ENCODE assay signal across 1 cellular context in the genomic region with DNA sequence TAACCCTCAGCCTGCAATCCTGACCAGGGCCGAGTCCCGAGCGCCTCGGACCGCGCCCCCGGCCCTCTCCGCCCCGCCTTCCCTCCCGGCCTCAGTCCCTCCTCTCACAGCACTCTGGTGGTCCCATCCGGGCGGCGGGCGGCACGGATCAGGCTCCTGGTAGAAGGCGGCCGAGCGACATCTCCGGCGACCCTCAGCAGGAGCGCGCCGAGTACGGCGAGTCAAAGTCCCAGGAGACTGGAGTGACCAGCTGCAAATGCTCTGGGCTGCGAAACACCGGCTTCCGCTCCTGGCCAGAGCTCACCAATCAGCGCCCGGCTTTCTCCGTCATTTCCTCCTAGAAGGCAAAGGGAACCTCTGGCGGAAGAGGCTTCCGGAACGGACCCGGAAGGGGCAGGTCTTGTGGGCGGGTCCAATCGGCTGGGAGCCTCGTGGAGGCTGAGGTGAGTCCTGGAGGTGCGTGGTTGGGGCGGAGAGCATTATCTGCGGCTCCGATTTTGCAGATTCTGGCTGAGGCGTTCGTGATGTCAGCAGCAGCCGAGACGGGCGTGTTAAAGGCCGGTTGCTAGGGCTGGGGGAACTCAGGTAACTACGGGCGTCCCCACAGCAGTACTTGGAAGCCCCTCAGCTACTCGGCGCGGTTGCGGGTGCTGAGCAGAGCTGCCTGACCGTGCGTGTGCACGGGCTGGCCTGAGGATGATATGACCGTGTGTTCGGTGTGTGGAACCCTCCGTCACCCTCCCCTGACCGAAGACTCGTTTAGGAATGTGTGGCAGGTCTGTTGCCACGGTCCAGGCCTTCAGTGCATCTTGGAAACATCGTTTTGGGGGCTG.
TF ChIP-seq lines count a peak whose summit lies in the region.

A gene with protein sequence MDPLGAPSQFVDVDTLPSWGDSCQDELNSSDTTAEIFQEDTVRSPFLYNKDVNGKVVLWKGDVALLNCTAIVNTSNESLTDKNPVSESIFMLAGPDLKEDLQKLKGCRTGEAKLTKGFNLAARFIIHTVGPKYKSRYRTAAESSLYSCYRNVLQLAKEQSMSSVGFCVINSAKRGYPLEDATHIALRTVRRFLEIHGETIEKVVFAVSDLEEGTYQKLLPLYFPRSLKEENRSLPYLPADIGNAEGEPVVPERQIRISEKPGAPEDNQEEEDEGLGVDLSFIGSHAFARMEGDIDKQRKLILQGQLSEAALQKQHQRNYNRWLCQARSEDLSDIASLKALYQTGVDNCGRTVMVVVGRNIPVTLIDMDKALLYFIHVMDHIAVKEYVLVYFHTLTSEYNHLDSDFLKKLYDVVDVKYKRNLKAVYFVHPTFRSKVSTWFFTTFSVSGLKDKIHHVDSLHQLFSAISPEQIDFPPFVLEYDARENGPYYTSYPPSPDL (minus strand): TSS at position 282 of the 833 bp plus-strand sequence. CDS start 9,264 bp downstream, outside the sequence.
A gene (plus strand): TSS at position 400 of the 833 bp plus-strand sequence. CDS start 3,581 bp downstream, outside the sequence.

TF ChIP-seq in K562, 482 proteins besides CTCF, POLR2A, EP300 and RAD21 (continued from another document and continues in another):
- TF ChIP-seq, protein P1, sequence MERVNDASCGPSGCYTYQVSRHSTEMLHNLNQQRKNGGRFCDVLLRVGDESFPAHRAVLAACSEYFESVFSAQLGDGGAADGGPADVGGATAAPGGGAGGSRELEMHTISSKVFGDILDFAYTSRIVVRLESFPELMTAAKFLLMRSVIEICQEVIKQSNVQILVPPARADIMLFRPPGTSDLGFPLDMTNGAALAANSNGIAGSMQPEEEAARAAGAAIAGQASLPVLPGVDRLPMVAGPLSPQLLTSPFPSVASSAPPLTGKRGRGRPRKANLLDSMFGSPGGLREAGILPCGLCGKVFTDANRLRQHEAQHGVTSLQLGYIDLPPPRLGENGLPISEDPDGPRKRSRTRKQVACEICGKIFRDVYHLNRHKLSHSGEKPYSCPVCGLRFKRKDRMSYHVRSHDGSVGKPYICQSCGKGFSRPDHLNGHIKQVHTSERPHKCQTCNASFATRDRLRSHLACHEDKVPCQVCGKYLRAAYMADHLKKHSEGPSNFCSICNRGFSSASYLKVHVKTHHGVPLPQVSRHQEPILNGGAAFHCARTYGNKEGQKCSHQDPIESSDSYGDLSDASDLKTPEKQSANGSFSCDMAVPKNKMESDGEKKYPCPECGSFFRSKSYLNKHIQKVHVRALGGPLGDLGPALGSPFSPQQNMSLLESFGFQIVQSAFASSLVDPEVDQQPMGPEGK (CRISPR knock-in tag; IDR thresholded peaks at IDR 0.05; ENCODE audit: borderline replicate concordance): no peak
- TF ChIP-seq, protein P2, sequence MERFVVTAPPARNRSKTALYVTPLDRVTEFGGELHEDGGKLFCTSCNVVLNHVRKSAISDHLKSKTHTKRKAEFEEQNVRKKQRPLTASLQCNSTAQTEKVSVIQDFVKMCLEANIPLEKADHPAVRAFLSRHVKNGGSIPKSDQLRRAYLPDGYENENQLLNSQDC (CRISPR knock-in tag; IDR thresholded peaks at IDR 0.05): no peak
- TF ChIP-seq KLF13 (tag; IDR thresholded peaks at IDR 0.05; ENCODE audit: borderline replicate concordance, low read depth): 0 out of 2 replicates have a peak, but pooled peaks have one; percentile 41
- peak; percentile 78 for TF ChIP-seq LCOR (CRISPR knock-in tag; IDR thresholded peaks at IDR 0.05)
- TF ChIP-seq RBM39 (optimal IDR thresholded peaks at IDR 0.05; ENCODE audit: low read depth, low read length): no peak
- peak; percentile 8; the same call in 1 of the 2 replicates for TF ChIP-seq RB1 (IDR thresholded peaks at IDR 0.05; ENCODE audit: low read depth)
- TF ChIP-seq SMARCC2 (IDR thresholded peaks at IDR 0.05; ENCODE audit: low read depth): no peak
- TF ChIP-seq ZNF431 (CRISPR knock-in tag; IDR thresholded peaks at IDR 0.05): 0 out of 2 replicates have a peak, but pooled peaks have one; percentile 10
- TF ChIP-seq, protein P3, sequence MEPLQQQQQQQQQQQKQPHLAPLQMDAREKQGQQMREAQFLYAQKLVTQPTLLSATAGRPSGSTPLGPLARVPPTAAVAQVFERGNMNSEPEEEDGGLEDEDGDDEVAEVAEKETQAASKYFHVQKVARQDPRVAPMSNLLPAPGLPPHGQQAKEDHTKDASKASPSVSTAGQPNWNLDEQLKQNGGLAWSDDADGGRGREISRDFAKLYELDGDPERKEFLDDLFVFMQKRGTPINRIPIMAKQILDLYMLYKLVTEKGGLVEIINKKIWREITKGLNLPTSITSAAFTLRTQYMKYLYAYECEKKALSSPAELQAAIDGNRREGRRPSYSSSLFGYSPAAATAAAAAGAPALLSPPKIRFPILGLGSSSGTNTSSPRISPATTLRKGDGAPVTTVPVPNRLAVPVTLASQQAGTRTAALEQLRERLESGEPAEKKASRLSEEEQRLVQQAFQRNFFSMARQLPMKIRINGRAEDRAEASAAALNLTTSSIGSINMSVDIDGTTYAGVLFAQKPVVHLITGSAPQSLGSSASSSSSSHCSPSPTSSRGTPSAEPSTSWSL (CRISPR knock-in tag; IDR thresholded peaks at IDR 0.05; ENCODE audit: borderline replicate concordance): no peak
- TF ChIP-seq POLR2B (IDR thresholded peaks at IDR 0.05; ENCODE audit: low read depth, partially characterized antibody): peak; percentile 77
- TF ChIP-seq FOXK1 (CRISPR knock-in tag; IDR thresholded peaks at IDR 0.05; ENCODE audit: borderline replicate concordance): 0 out of 2 replicates have a peak, but pooled peaks have one; percentile 17
- TF ChIP-seq HCFC1 (IDR thresholded peaks at IDR 0.05; ENCODE audit: low read depth, low read length): peak; percentile 80
- TF ChIP-seq, protein P4, sequence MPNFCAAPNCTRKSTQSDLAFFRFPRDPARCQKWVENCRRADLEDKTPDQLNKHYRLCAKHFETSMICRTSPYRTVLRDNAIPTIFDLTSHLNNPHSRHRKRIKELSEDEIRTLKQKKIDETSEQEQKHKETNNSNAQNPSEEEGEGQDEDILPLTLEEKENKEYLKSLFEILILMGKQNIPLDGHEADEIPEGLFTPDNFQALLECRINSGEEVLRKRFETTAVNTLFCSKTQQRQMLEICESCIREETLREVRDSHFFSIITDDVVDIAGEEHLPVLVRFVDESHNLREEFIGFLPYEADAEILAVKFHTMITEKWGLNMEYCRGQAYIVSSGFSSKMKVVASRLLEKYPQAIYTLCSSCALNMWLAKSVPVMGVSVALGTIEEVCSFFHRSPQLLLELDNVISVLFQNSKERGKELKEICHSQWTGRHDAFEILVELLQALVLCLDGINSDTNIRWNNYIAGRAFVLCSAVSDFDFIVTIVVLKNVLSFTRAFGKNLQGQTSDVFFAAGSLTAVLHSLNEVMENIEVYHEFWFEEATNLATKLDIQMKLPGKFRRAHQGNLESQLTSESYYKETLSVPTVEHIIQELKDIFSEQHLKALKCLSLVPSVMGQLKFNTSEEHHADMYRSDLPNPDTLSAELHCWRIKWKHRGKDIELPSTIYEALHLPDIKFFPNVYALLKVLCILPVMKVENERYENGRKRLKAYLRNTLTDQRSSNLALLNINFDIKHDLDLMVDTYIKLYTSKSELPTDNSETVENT (CRISPR knock-in tag; IDR thresholded peaks at IDR 0.05): no peak
- TF ChIP-seq, protein P5, sequence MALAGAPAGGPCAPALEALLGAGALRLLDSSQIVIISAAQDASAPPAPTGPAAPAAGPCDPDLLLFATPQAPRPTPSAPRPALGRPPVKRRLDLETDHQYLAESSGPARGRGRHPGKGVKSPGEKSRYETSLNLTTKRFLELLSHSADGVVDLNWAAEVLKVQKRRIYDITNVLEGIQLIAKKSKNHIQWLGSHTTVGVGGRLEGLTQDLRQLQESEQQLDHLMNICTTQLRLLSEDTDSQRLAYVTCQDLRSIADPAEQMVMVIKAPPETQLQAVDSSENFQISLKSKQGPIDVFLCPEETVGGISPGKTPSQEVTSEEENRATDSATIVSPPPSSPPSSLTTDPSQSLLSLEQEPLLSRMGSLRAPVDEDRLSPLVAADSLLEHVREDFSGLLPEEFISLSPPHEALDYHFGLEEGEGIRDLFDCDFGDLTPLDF (CRISPR knock-in tag; IDR thresholded peaks at IDR 0.05): peak; percentile 47; the same call in 1 of the 2 replicates
- peak; percentile 96 for TF ChIP-seq CREM (IDR thresholded peaks at IDR 0.05; ENCODE audit: low read depth)
- no peak for TF ChIP-seq MED1 (CRISPR knock-in tag; IDR thresholded peaks at IDR 0.05; ENCODE audit: borderline replicate concordance)
- TF ChIP-seq ZNF436 (CRISPR knock-in tag; IDR thresholded peaks at IDR 0.05): no peak
- TF ChIP-seq KDM5B (IDR thresholded peaks at IDR 0.05; ENCODE audit: insufficient replicate concordance, low read depth, low read length): peak; percentile 89
- TF ChIP-seq, protein P6, sequence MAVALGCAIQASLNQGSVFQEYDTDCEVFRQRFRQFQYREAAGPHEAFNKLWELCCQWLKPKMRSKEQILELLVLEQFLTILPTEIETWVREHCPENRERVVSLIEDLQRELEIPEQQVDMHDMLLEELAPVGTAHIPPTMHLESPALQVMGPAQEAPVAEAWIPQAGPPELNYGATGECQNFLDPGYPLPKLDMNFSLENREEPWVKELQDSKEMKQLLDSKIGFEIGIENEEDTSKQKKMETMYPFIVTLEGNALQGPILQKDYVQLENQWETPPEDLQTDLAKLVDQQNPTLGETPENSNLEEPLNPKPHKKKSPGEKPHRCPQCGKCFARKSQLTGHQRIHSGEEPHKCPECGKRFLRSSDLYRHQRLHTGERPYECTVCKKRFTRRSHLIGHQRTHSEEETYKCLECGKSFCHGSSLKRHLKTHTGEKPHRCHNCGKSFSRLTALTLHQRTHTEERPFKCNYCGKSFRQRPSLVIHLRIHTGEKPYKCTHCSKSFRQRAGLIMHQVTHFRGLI (CRISPR knock-in tag; IDR thresholded peaks at IDR 0.05): no peak
- TF ChIP-seq MTA1 (IDR thresholded peaks at IDR 0.05; ENCODE audit: borderline replicate concordance): no peak
- TF ChIP-seq, protein P7, sequence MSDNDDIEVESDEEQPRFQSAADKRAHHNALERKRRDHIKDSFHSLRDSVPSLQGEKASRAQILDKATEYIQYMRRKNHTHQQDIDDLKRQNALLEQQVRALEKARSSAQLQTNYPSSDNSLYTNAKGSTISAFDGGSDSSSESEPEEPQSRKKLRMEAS (CRISPR knock-in tag; IDR thresholded peaks at IDR 0.05): peak; percentile 87
- peak; percentile 95 for TF ChIP-seq MXI1 (IDR thresholded peaks at IDR 0.05; ENCODE audit: low read depth, low read length)
- TF ChIP-seq FOXK2 (conservative IDR thresholded peaks at IDR 0.05 in 1 of 2, IDR thresholded peaks at IDR 0.05 in 1 of 2; ENCODE audit: low read depth in 2 of 2): peak; percentile 61 to 71; a peak in 3 of 4 replicates
- TF ChIP-seq BHLHE40 (IDR thresholded peaks at IDR 0.05; ENCODE audit: low read length): peak; percentile 38; the same call in 1 of the 2 replicates
- peak in 1 of 2 experiments; percentile 23; a peak in 1 of 4 replicates for TF ChIP-seq SIX5 (IDR thresholded peaks at IDR 0.05; ENCODE audit: borderline replicate concordance in 1 of 2, insufficient read depth in 1 of 2, low read depth in 1 of 2, low read length in 2 of 2)
- TF ChIP-seq, protein P8, sequence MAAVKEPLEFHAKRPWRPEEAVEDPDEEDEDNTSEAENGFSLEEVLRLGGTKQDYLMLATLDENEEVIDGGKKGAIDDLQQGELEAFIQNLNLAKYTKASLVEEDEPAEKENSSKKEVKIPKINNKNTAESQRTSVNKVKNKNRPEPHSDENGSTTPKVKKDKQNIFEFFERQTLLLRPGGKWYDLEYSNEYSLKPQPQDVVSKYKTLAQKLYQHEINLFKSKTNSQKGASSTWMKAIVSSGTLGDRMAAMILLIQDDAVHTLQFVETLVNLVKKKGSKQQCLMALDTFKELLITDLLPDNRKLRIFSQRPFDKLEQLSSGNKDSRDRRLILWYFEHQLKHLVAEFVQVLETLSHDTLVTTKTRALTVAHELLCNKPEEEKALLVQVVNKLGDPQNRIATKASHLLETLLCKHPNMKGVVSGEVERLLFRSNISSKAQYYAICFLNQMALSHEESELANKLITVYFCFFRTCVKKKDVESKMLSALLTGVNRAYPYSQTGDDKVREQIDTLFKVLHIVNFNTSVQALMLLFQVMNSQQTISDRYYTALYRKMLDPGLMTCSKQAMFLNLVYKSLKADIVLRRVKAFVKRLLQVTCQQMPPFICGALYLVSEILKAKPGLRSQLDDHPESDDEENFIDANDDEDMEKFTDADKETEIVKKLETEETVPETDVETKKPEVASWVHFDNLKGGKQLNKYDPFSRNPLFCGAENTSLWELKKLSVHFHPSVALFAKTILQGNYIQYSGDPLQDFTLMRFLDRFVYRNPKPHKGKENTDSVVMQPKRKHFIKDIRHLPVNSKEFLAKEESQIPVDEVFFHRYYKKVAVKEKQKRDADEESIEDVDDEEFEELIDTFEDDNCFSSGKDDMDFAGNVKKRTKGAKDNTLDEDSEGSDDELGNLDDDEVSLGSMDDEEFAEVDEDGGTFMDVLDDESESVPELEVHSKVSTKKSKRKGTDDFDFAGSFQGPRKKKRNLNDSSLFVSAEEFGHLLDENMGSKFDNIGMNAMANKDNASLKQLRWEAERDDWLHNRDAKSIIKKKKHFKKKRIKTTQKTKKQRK (IDR thresholded peaks at IDR 0.05; ENCODE audit: borderline replicate concordance, low read depth, low read length): no peak
- no peak for TF ChIP-seq ZNF77 (CRISPR knock-in tag; IDR thresholded peaks at IDR 0.05)
- peak; percentile 71 for TF ChIP-seq POLR2AphosphoS5 (IDR thresholded peaks at IDR 0.05; ENCODE audit: control insufficient read depth, insufficient read depth, low read depth, low read length)
- TF ChIP-seq KDM4B (IDR thresholded peaks at IDR 0.05; ENCODE audit: borderline replicate concordance in 2 of 2, low read depth in 1 of 2): no peak
- TF ChIP-seq SMAD4 (CRISPR knock-in tag; conservative IDR thresholded peaks at IDR 0.05): no peak
- peak; percentile 58; the same call in 1 of the 2 replicates for TF ChIP-seq PHB (CRISPR knock-in tag; IDR thresholded peaks at IDR 0.05)
- TF ChIP-seq ZZZ3 (IDR thresholded peaks at IDR 0.05): no peak
- TF ChIP-seq SMAD3 (CRISPR knock-in tag; conservative IDR thresholded peaks at IDR 0.05): no peak
- TF ChIP-seq HDAC1 (IDR thresholded peaks at IDR 0.05): peak in 1 of 2 experiments; percentile 97; a peak in 2 of 4 replicates
- TF ChIP-seq ELF4 (CRISPR knock-in tag; IDR thresholded peaks at IDR 0.05): peak; percentile 47; the same call in 1 of the 2 replicates
- TF ChIP-seq, protein P9, sequence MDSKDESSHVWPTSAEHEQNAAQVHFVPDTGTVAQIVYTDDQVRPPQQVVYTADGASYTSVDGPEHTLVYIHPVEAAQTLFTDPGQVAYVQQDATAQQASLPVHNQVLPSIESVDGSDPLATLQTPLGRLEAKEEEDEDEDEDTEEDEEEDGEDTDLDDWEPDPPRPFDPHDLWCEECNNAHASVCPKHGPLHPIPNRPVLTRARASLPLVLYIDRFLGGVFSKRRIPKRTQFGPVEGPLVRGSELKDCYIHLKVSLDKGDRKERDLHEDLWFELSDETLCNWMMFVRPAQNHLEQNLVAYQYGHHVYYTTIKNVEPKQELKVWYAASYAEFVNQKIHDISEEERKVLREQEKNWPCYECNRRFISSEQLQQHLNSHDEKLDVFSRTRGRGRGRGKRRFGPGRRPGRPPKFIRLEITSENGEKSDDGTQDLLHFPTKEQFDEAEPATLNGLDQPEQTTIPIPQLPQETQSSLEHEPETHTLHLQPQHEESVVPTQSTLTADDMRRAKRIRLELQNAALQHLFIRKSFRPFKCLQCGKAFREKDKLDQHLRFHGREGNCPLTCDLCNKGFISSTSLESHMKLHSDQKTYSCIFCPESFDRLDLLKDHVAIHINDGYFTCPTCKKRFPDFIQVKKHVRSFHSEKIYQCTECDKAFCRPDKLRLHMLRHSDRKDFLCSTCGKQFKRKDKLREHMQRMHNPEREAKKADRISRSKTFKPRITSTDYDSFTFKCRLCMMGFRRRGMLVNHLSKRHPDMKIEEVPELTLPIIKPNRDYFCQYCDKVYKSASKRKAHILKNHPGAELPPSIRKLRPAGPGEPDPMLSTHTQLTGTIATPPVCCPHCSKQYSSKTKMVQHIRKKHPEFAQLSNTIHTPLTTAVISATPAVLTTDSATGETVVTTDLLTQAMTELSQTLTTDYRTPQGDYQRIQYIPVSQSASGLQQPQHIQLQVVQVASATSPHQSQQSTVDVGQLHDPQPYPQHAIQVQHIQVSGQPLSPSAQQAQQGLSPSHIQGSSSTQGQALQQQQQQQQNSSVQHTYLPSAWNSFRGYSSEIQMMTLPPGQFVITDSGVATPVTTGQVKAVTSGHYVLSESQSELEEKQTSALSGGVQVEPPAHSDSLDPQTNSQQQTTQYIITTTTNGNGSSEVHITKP (IDR thresholded peaks at IDR 0.05; ENCODE audit: partially characterized antibody): peak; percentile 93
